Comparison of ENCODE assay signal across 10 cellular contexts in genomic region chr5:134590992-134591659, GRCh38. TPM values are rescaled to one million over a fixed set of nuclear protein-coding genes. Genes with fewer than 3 reads are reported as not detected.
DNase-seq lines count a peak whose midpoint lies in the region; ATAC-seq lines count a peak whose summit lies in the region.
"Had no signal": no experiment of that assay in that cellular context is flagged by ENCODE, and none has a peak within 500 bp of the region (broad histone marks: within the 10 kb centered on the region; RNA-seq: fewer than 3 reads in every experiment).

No MANE protein-coding gene starts in this region.

- peak; percentile 68 for ATAC-seq in activated CD4-positive, alpha-beta T cell treated with anti-CD3 and anti-CD28 coated beads for 36 hours
- ATAC-seq in activated CD8-positive, alpha-beta T cell treated with anti-CD3 and anti-CD28 coated beads, Interleukin-2, amount 10 ng/mL, durations not matched to agents 7 days and 5 days = no peak
- peak; percentile 62 for ATAC-seq in stimulated activated naive CD8-positive, alpha-beta T cell treated with anti-CD3 and anti-CD28 coated beads, Interleukin-15, Interleukin-2, amounts not matched to agents 100 U/mL and 50 U/mL, for 24 hours
- no peak for ATAC-seq in GM19023 (IDR thresholded peaks at IDR 0.05; ENCODE audit: unreplicated experiment)

- no peaks in the 10 kb centered on the region for H3K9me3 Mint-ChIP-seq in activated CD4-positive, alpha-beta T cell treated with anti-CD3 and anti-CD28 coated beads for 36 hours (ENCODE audit: low read depth)
- H3K9me3 Mint-ChIP-seq in activated CD8-positive, alpha-beta T cell treated with anti-CD3 and anti-CD28 coated beads, Interleukin-2, amount 10 ng/mL, durations not matched to agents 7 days and 5 days (ENCODE audit: insufficient read depth) = no peaks in the 10 kb centered on the region
- H3K9me3 Mint-ChIP-seq in activated T-helper 1 cell treated with anti-CD3 and anti-CD28 coated beads, Interleukin-12 subunit alpha, Interleukin-12 subunit beta, Interleukin-2, Interleukin-4 antibody, amounts not matched to agents 30 ng/mL and 10 ng/mL and 1 ng/mL, durations not matched to agents 14 hours and 24 hours and 36 hours = no peaks in the 10 kb centered on the region

- no peak overlapping the region for H3K27ac Mint-ChIP-seq in activated CD4-positive, alpha-beta T cell treated with anti-CD3 and anti-CD28 coated beads for 36 hours
- H3K27ac Mint-ChIP-seq in activated CD8-positive, alpha-beta T cell treated with anti-CD3 and anti-CD28 coated beads, Interleukin-2, amount 10 ng/mL, durations not matched to agents 7 days and 5 days = peak overlapping the region; percentile 52
- no peak overlapping the region for H3K27ac Mint-ChIP-seq in activated T-helper 1 cell treated with anti-CD3 and anti-CD28 coated beads, Interleukin-12 subunit alpha, Interleukin-12 subunit beta, Interleukin-2, Interleukin-4 antibody, amounts not matched to agents 30 ng/mL and 10 ng/mL and 1 ng/mL, durations not matched to agents 14 hours and 24 hours and 36 hours
- H3K27ac Mint-ChIP-seq: B cell had no signal

- intact Hi-C loops in activated CD4-positive, alpha-beta T cell treated with anti-CD3 and anti-CD28 coated beads for 36 hours (cut with DNase I, micrococcal nuclease) = loop anchor here (1.0 to 5.0 kb wide), 2 partner anchors 12 to 146 kb away; partner anchors contain the start of gene CAMLG (in 1 of the 2)
- intact Hi-C loops in activated T-helper 1 cell treated with anti-CD3 and anti-CD28 coated beads, Interleukin-12 subunit alpha, Interleukin-12 subunit beta, Interleukin-2, Interleukin-4 antibody, amounts not matched to agents 30 ng/mL and 10 ng/mL and 1 ng/mL, durations not matched to agents 14 hours and 24 hours and 36 hours (cut with micrococcal nuclease) = no loop called here

- CTCF ChIA-PET in activated CD4-positive, alpha-beta T cell treated with anti-CD3 and anti-CD28 coated beads for 36 hours (lab: Charles Lee) = interaction anchor here (0.6 to 3.7 kb wide), 4 partner anchors 9 to 79 kb away, joined by 3 to 15 read pairs (median 4); no protein-coding TSS in a partner anchor
- CTCF ChIA-PET in activated CD8-positive, alpha-beta T cell treated with anti-CD3 and anti-CD28 coated beads, Interleukin-2, amount 10 ng/mL, durations not matched to agents 7 days and 5 days (lab: Charles Lee) = interaction anchor here (0.9 to 1.6 kb wide), 2 partner anchors 11 to 13 kb away, joined by 5 to 6 read pairs; no protein-coding TSS in a partner anchor

- H3K36me3 Mint-ChIP-seq in activated CD4-positive, alpha-beta T cell treated with anti-CD3 and anti-CD28 coated beads for 36 hours (ENCODE audit: low read depth) = no peaks in the 10 kb centered on the region
- no peaks in the 10 kb centered on the region for H3K36me3 Mint-ChIP-seq in activated CD8-positive, alpha-beta T cell treated with anti-CD3 and anti-CD28 coated beads, Interleukin-2, amount 10 ng/mL, durations not matched to agents 7 days and 5 days (ENCODE audit: low read depth)
- H3K36me3 Mint-ChIP-seq in activated T-helper 1 cell treated with anti-CD3 and anti-CD28 coated beads, Interleukin-12 subunit alpha, Interleukin-12 subunit beta, Interleukin-2, Interleukin-4 antibody, amounts not matched to agents 30 ng/mL and 10 ng/mL and 1 ng/mL, durations not matched to agents 14 hours and 24 hours and 36 hours (ENCODE audit: low read depth) = no peaks in the 10 kb centered on the region

- H3K4me3 Mint-ChIP-seq in activated CD4-positive, alpha-beta T cell treated with anti-CD3 and anti-CD28 coated beads for 36 hours = no peak overlapping the region
- no peak overlapping the region for H3K4me3 Mint-ChIP-seq in activated CD8-positive, alpha-beta T cell treated with anti-CD3 and anti-CD28 coated beads, Interleukin-2, amount 10 ng/mL, durations not matched to agents 7 days and 5 days
- H3K4me3 Mint-ChIP-seq in activated T-helper 1 cell treated with anti-CD3 and anti-CD28 coated beads, Interleukin-12 subunit alpha, Interleukin-12 subunit beta, Interleukin-2, Interleukin-4 antibody, amounts not matched to agents 30 ng/mL and 10 ng/mL and 1 ng/mL, durations not matched to agents 14 hours and 24 hours and 36 hours = no peak overlapping the region
- H3K4me3 Mint-ChIP-seq: B cell had no signal

- POLR2A ChIA-PET in activated CD4-positive, alpha-beta T cell treated with anti-CD3 and anti-CD28 coated beads for 36 hours (lab: Charles Lee) = interaction anchor here (1.0 to 1.3 kb wide), 2 partner anchors 147 to 180 kb away, joined by 3 to 4 read pairs; partner anchors contain the start of genes CAMLG and CDKN2AIPNL
- POLR2A ChIA-PET in activated CD8-positive, alpha-beta T cell treated with anti-CD3 and anti-CD28 coated beads, Interleukin-2, amount 10 ng/mL, durations not matched to agents 7 days and 5 days (lab: Charles Lee) = no interaction called here

- H3K27me3 Mint-ChIP-seq in activated CD4-positive, alpha-beta T cell treated with anti-CD3 and anti-CD28 coated beads for 36 hours = peaks cover 3% of the 10 kb centered on the region
- no peaks in the 10 kb centered on the region for H3K27me3 Mint-ChIP-seq in activated CD8-positive, alpha-beta T cell treated with anti-CD3 and anti-CD28 coated beads, Interleukin-2, amount 10 ng/mL, durations not matched to agents 7 days and 5 days (ENCODE audit: low read depth)
- H3K27me3 Mint-ChIP-seq in activated T-helper 1 cell treated with anti-CD3 and anti-CD28 coated beads, Interleukin-12 subunit alpha, Interleukin-12 subunit beta, Interleukin-2, Interleukin-4 antibody, amounts not matched to agents 30 ng/mL and 10 ng/mL and 1 ng/mL, durations not matched to agents 14 hours and 24 hours and 36 hours (ENCODE audit: insufficient read depth) = no peaks in the 10 kb centered on the region
- H3K27me3 Mint-ChIP-seq: B cell had no signal

- H3K4me1 Mint-ChIP-seq in activated CD4-positive, alpha-beta T cell treated with anti-CD3 and anti-CD28 coated beads for 36 hours = peaks cover 25% of the 10 kb centered on the region
- peaks cover 36% of the 10 kb centered on the region for H3K4me1 Mint-ChIP-seq in activated CD8-positive, alpha-beta T cell treated with anti-CD3 and anti-CD28 coated beads, Interleukin-2, amount 10 ng/mL, durations not matched to agents 7 days and 5 days (ENCODE audit: low read depth)
- peaks cover 38% of the 10 kb centered on the region for H3K4me1 Mint-ChIP-seq in activated T-helper 1 cell treated with anti-CD3 and anti-CD28 coated beads, Interleukin-12 subunit alpha, Interleukin-12 subunit beta, Interleukin-2, Interleukin-4 antibody, amounts not matched to agents 30 ng/mL and 10 ng/mL and 1 ng/mL, durations not matched to agents 14 hours and 24 hours and 36 hours (ENCODE audit: low read depth)

- peak; percentile 86 for DNase-seq in activated CD4-positive, alpha-beta T cell treated with anti-CD3 and anti-CD28 coated beads for 36 hours
- no peak for DNase-seq in activated CD4-positive, alpha-beta T cell treated with anti-CD3 and anti-CD28 coated beads, Interleukin-2, amount 50 U/mL, for 1 hour
- DNase-seq in activated CD8-positive, alpha-beta T cell treated with anti-CD3 and anti-CD28 coated beads, Interleukin-2, amount 10 ng/mL, durations not matched to agents 7 days and 5 days = peak; percentile 45
- peak; percentile 89 for DNase-seq in kidney tubule cell (ENCODE audit: low spot score)
- peak; percentile 56 for DNase-seq in stimulated activated naive CD8-positive, alpha-beta T cell treated with anti-CD3 and anti-CD28 coated beads, Interleukin-15, Interleukin-2, amounts not matched to agents 100 U/mL and 50 U/mL, for 24 hours
- no peak for DNase-seq in NCI-H1694 treated with DMSO at 0.1 percent for 48 hours (lab: John Stamatoyannopoulos, UW)
- no peak for DNase-seq in activated T-helper 1 cell treated with anti-CD3 and anti-CD28 coated beads, Interleukin-12 subunit alpha, Interleukin-12 subunit beta, Interleukin-2, Interleukin-4 antibody, amounts not matched to agents 30 ng/mL and 10 ng/mL and 1 ng/mL, durations not matched to agents 14 hours and 24 hours and 36 hours (ENCODE audit: low spot score)
- DNase-seq: substantia nigra had no signal

RNA-seq across cellular contexts. Expression of gene SAR1B, which starts 41.5 kb away (rescaled TPM):
- total RNA-seq in activated CD4-positive, alpha-beta T cell treated with anti-CD3 and anti-CD28 coated beads for 36 hours = 10 to 100 TPM; 40.3 to 54.9 TPM
- total RNA-seq in activated CD8-positive, alpha-beta T cell treated with anti-CD3 and anti-CD28 coated beads, Interleukin-2, amount 10 ng/mL, durations not matched to agents 7 days and 5 days = 10 to 100 TPM; 51.2 to 56.4 TPM
- 49.1 and 49.8 TPM in 2 replicates for total RNA-seq in activated T-helper 1 cell treated with anti-CD3 and anti-CD28 coated beads, Interleukin-12 subunit alpha, Interleukin-12 subunit beta, Interleukin-2, Interleukin-4 antibody, amounts not matched to agents 30 ng/mL and 10 ng/mL and 1 ng/mL, durations not matched to agents 14 hours and 24 hours and 36 hours

RNA-seq across cellular contexts. Expression of gene SEC24A, which starts 57.5 kb away (rescaled TPM):
- 10 to 100 TPM; 32.2 to 41.3 TPM for total RNA-seq in activated CD4-positive, alpha-beta T cell treated with anti-CD3 and anti-CD28 coated beads for 36 hours
- total RNA-seq in activated CD8-positive, alpha-beta T cell treated with anti-CD3 and anti-CD28 coated beads, Interleukin-2, amount 10 ng/mL, durations not matched to agents 7 days and 5 days = 10 to 100 TPM; 20.8 to 22.6 TPM
- total RNA-seq in activated T-helper 1 cell treated with anti-CD3 and anti-CD28 coated beads, Interleukin-12 subunit alpha, Interleukin-12 subunit beta, Interleukin-2, Interleukin-4 antibody, amounts not matched to agents 30 ng/mL and 10 ng/mL and 1 ng/mL, durations not matched to agents 14 hours and 24 hours and 36 hours = 26.5 and 27.2 TPM in 2 replicates

Comparison
In these comparisons a context has a peak if more than half of its experiments do, and no peak if none do; other contexts are left out.
1. DNase-seq: peak in activated CD4-positive, alpha-beta T cell treated with anti-CD3 and anti-CD28 coated beads for 36 hours (single experiment), activated CD8-positive, alpha-beta T cell treated with anti-CD3 and anti-CD28 coated beads, Interleukin-2, amount 10 ng/mL, durations not matched to agents 7 days and 5 days (single experiment), kidney tubule cell (single experiment) and stimulated activated naive CD8-positive, alpha-beta T cell treated with anti-CD3 and anti-CD28 coated beads, Interleukin-15, Interleukin-2, amounts not matched to agents 100 U/mL and 50 U/mL, for 24 hours (single experiment); none in activated CD4-positive, alpha-beta T cell treated with anti-CD3 and anti-CD28 coated beads, Interleukin-2, amount 50 U/mL, for 1 hour (single experiment), NCI-H1694 treated with DMSO at 0.1 percent for 48 hours (single experiment) and activated T-helper 1 cell treated with anti-CD3 and anti-CD28 coated beads, Interleukin-12 subunit alpha, Interleukin-12 subunit beta, Interleukin-2, Interleukin-4 antibody, amounts not matched to agents 30 ng/mL and 10 ng/mL and 1 ng/mL, durations not matched to agents 14 hours and 24 hours and 36 hours (single experiment).
2. ATAC-seq: peak in activated CD4-positive, alpha-beta T cell treated with anti-CD3 and anti-CD28 coated beads for 36 hours (single experiment) and stimulated activated naive CD8-positive, alpha-beta T cell treated with anti-CD3 and anti-CD28 coated beads, Interleukin-15, Interleukin-2, amounts not matched to agents 100 U/mL and 50 U/mL, for 24 hours (single experiment); none in activated CD8-positive, alpha-beta T cell treated with anti-CD3 and anti-CD28 coated beads, Interleukin-2, amount 10 ng/mL, durations not matched to agents 7 days and 5 days (single experiment) and GM19023 (single experiment).